ENCODE assay signal across 8 cellular contexts in the genomic region with DNA sequence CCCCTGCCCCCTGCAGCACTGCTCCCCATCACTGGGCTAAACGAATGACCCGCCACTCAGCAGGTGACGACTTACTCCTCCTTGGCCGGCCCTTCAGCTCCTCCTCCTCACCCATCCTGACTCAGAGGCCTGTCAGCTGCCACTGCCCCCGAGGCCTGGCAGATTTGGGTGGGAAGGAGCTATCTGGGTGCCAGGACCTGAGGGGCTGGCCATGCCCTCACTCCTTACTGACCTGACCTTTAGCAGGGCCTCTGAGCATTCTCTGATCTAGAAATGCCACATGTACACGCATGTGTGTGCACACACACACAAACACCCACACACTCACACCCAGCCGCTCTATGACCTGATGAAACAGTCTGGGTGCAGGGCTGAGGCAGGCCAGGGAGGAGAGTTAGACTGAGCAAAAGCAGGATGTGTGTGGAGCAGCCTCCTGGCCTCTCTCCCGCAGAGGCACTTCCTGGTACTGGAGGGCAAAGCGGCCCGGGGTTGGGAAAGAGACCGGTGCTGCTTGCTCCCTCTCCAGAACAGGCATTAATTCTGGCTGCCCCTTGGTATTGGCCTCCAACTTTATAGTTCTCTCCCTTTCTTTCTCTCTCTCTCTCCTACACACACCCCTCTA.
DNase-seq lines count a peak whose midpoint lies in the region; ATAC-seq and TF ChIP-seq lines count a peak whose summit lies in the region.

No MANE protein-coding gene starts in this region.

- H3K4me1 Mint-ChIP-seq in activated CD8-positive, alpha-beta T cell treated with anti-CD3 and anti-CD28 coated beads, Interleukin-2, amount 10 ng/mL, durations not matched to agents 7 days and 5 days (ENCODE audit: low read depth) = peaks cover 75% of the 10 kb centered on the region
- peaks cover 29% of the 10 kb centered on the region for H3K4me1 Mint-ChIP-seq in osteocyte (ENCODE audit: unreplicated experiment)

- CTCF ChIA-PET in activated CD8-positive, alpha-beta T cell treated with anti-CD3 and anti-CD28 coated beads, Interleukin-2, amount 10 ng/mL, durations not matched to agents 7 days and 5 days (lab: Charles Lee) = interaction anchor here (1.0 to 1.8 kb wide), 8 partner anchors 11 to 326 kb away, joined by 3 to 9 read pairs (median 4); no protein-coding TSS in a partner anchor

- H3K4me3 Mint-ChIP-seq in activated CD8-positive, alpha-beta T cell treated with anti-CD3 and anti-CD28 coated beads, Interleukin-2, amount 10 ng/mL, durations not matched to agents 7 days and 5 days = peak overlapping the region; percentile 61
- H3K4me3 Mint-ChIP-seq in osteocyte (ENCODE audit: unreplicated experiment) = no peak overlapping the region

- no peaks in the 10 kb centered on the region for H3K27me3 Mint-ChIP-seq in activated CD8-positive, alpha-beta T cell treated with anti-CD3 and anti-CD28 coated beads, Interleukin-2, amount 10 ng/mL, durations not matched to agents 7 days and 5 days (ENCODE audit: low read depth)
- H3K27me3 Mint-ChIP-seq in osteocyte (ENCODE audit: unreplicated experiment) = no peaks in the 10 kb centered on the region

- no peaks in the 10 kb centered on the region for H3K9me3 Mint-ChIP-seq in activated CD8-positive, alpha-beta T cell treated with anti-CD3 and anti-CD28 coated beads, Interleukin-2, amount 10 ng/mL, durations not matched to agents 7 days and 5 days (ENCODE audit: insufficient read depth)
- no peaks in the 10 kb centered on the region for H3K9me3 Mint-ChIP-seq in osteocyte (ENCODE audit: unreplicated experiment)

- TF ChIP-seq CTCF in AG10803 (conservative IDR thresholded peaks at IDR 0.05; ENCODE audit: low read length) (no peak), KMS-11 (conservative IDR thresholded peaks at IDR 0.05; ENCODE audit: low read depth, low read length) (no peak), fibroblast of mammary gland (conservative IDR thresholded peaks at IDR 0.05; ENCODE audit: control insufficient read depth, insufficient read depth, low read depth, low read length) (no peak), osteocyte (IDR thresholded peaks at IDR 0.05) (no peak)

- H2AFZ ChIP-seq in KMS-11 (ENCODE audit: low read depth) = peak overlapping the region; percentile 53

- H3K27ac Mint-ChIP-seq in activated CD8-positive, alpha-beta T cell treated with anti-CD3 and anti-CD28 coated beads, Interleukin-2, amount 10 ng/mL, durations not matched to agents 7 days and 5 days = peak overlapping the region; percentile 95
- H3K27ac Mint-ChIP-seq in osteocyte (ENCODE audit: unreplicated experiment) = peak overlapping the region; percentile 89

- no peaks in the 10 kb centered on the region for H3K79me2 ChIP-seq in KMS-11 (ENCODE audit: insufficient read depth, low read depth)

- peak; percentile 94 for DNase-seq in AG10803 (ENCODE audit: low read depth)
- peak; percentile 79 for DNase-seq in activated CD8-positive, alpha-beta T cell treated with anti-CD3 and anti-CD28 coated beads, Interleukin-2, amount 10 ng/mL, durations not matched to agents 7 days and 5 days
- peak; percentile 89 for DNase-seq in fibroblast of mammary gland (ENCODE audit: low read depth)
- no peak for DNase-seq in osteocyte (ENCODE audit: extremely low spot score, unreplicated experiment)
- DNase-seq in NCI-H446 treated with DMSO at 0.1 percent for 48 hours (lab: John Stamatoyannopoulos, UW) = no peak
- no peak for DNase-seq in NCI-H1417 (lab: John Stamatoyannopoulos, UW)

- POLR2A ChIA-PET in activated CD8-positive, alpha-beta T cell treated with anti-CD3 and anti-CD28 coated beads, Interleukin-2, amount 10 ng/mL, durations not matched to agents 7 days and 5 days (lab: Charles Lee) = interaction anchor here (0.6 to 1.4 kb wide), 6 partner anchors 16 to 63 kb away, joined by 3 to 5 read pairs (median 3); no protein-coding TSS in a partner anchor

- H3K27me3 ChIP-seq in KMS-11 (ENCODE audit: insufficient read depth, low read depth) = no peaks in the 10 kb centered on the region

- peak; percentile 14 for ATAC-seq in GM21390 (IDR thresholded peaks at IDR 0.05; ENCODE audit: unreplicated experiment)
- peak; percentile 54 for ATAC-seq in activated CD8-positive, alpha-beta T cell treated with anti-CD3 and anti-CD28 coated beads, Interleukin-2, amount 10 ng/mL, durations not matched to agents 7 days and 5 days

- H3K36me3 Mint-ChIP-seq in activated CD8-positive, alpha-beta T cell treated with anti-CD3 and anti-CD28 coated beads, Interleukin-2, amount 10 ng/mL, durations not matched to agents 7 days and 5 days (ENCODE audit: low read depth) = no peaks in the 10 kb centered on the region
- no peaks in the 10 kb centered on the region for H3K36me3 Mint-ChIP-seq in osteocyte (ENCODE audit: unreplicated experiment)

- H3K36me3 ChIP-seq in KMS-11 (ENCODE audit: insufficient read depth) = no peaks in the 10 kb centered on the region

- H3K9ac ChIP-seq in KMS-11 = peak overlapping the region; percentile 64

- peak overlapping the region; percentile 84 for H3K4me2 ChIP-seq in KMS-11

- H3K4me1 ChIP-seq in KMS-11 (ENCODE audit: low read depth, poor library complexity, severe bottlenecking) = peaks cover 62% of the 10 kb centered on the region

- H3K27ac ChIP-seq in KMS-11 = peak overlapping the region; percentile 94

- H4K20me1 ChIP-seq in KMS-11 (ENCODE audit: insufficient read depth) = no peaks in the 10 kb centered on the region

- H3K4me3 ChIP-seq in AG10803 (ENCODE audit: low read length) = peak overlapping the region; percentile 3; the same call in 1 of the 2 replicates
- H3K4me3 ChIP-seq in KMS-11 (IDR thresholded peaks at IDR 0.05; ENCODE audit: insufficient read depth, low read depth, low read length) = peak overlapping the region; percentile 33
- no peak overlapping the region for H3K4me3 ChIP-seq in fibroblast of mammary gland (ENCODE audit: control insufficient read depth, low read depth, low read length)

Comparison
In these comparisons a context has a peak if more than half of its experiments do, and no peak if none do; other contexts are left out.
1. DNase-seq: peak in AG10803 (single experiment), activated CD8-positive, alpha-beta T cell treated with anti-CD3 and anti-CD28 coated beads, Interleukin-2, amount 10 ng/mL, durations not matched to agents 7 days and 5 days (single experiment) and fibroblast of mammary gland (single experiment); none in osteocyte (single experiment), NCI-H446 treated with DMSO at 0.1 percent for 48 hours (single experiment) and NCI-H1417 (0 of 3).